Comparison of ENCODE assay signal across 5 cellular contexts in the genomic region with DNA sequence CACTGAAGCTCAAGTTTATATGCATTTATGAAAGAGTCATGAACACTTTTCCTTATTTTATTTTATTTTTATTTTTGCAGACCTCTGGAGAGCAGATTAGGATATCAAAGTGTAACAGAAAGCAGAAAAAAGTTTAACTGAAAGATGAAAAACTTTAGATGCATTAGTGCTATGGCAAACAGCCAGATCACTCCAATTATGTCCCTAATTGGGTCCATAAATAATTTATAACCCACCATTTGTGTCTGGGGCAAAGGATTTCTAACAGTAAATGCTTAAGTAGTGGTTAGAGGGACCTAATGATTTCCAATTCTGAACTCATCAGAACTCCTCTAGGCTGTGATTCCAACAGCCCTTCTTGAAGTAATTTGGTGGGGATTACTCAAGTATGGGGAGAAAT.
"Had no signal": no experiment of that assay in that cellular context is flagged by ENCODE, and none has a peak within 500 bp of the region (broad histone marks: within the 10 kb centered on the region; RNA-seq: fewer than 3 reads in every experiment).

No MANE protein-coding gene starts in this region.

- DNase-seq: H9, HCEC 1CT, IMR-90 had no signal

- H3K4me3 ChIP-seq: GM23338, K562 had no signal

- ATAC-seq: GM23338, K562 had no signal
